Comparison of ENCODE assay signal across 28 cellular contexts in genomic region chr22:48282804-48283203, GRCh38.
"Had no signal": no experiment of that assay in that cellular context is flagged by ENCODE, and none has a peak within 500 bp of the region (broad histone marks: within the 10 kb centered on the region; RNA-seq: fewer than 3 reads in every experiment).

No MANE protein-coding gene starts in this region.

- H3K27ac ChIP-seq: colonic mucosa, coronary artery, dorsolateral prefrontal cortex, epithelial cell of prostate, esophagus muscularis mucosa, esophagus squamous epithelium, foreskin keratinocyte, gastrocnemius medialis, gastroesophageal sphincter, heart left ventricle, heart right ventricle had no signal

- H3K4me3 ChIP-seq: colonic mucosa, coronary artery, dorsolateral prefrontal cortex, esophagus muscularis mucosa, esophagus squamous epithelium, gastrocnemius medialis, gastroesophageal sphincter, heart left ventricle, heart right ventricle had no signal

- H3K27me3 ChIP-seq: colonic mucosa, foreskin keratinocyte had no signal

- H3K36me3 ChIP-seq: colonic mucosa, esophagus muscularis mucosa, esophagus squamous epithelium, gastrocnemius medialis, gastroesophageal sphincter, heart left ventricle, heart right ventricle had no signal

- DNase-seq: colonic mucosa; cortex of kidney; dermis blood vessel endothelial cell; dorsolateral prefrontal cortex; effector CD4-positive, alpha-beta T cell; effector CD8-positive, alpha-beta T cell; effector memory CD4-positive, alpha-beta T cell; effector memory CD8-positive, alpha-beta T cell; endodermal cell; erythroblast; esophagus squamous epithelium; foreskin fibroblast; foreskin keratinocyte; foreskin melanocyte; gastrocnemius medialis; glutamatergic neuron; head of caudate nucleus; heart left ventricle; heart right ventricle had no signal

- ATAC-seq: effector memory CD8-positive, alpha-beta T cell; esophagus mucosa; foreskin keratinocyte; gastrocnemius medialis; gastroesophageal sphincter; heart left ventricle; heart right ventricle had no signal

- FAIRE-seq: colon, endometrium, endothelial cell of umbilical vein, frontal cortex had no signal

- H3K9me3 ChIP-seq: colonic mucosa, esophagus squamous epithelium, gastrocnemius medialis had no signal

- H3K4me1 ChIP-seq: esophagus muscularis mucosa, esophagus squamous epithelium, foreskin keratinocyte, gastrocnemius medialis, gastroesophageal sphincter, heart left ventricle, heart right ventricle had no signal
